Comparison of ENCODE assay signal across 8 cellular contexts in the genomic region with DNA sequence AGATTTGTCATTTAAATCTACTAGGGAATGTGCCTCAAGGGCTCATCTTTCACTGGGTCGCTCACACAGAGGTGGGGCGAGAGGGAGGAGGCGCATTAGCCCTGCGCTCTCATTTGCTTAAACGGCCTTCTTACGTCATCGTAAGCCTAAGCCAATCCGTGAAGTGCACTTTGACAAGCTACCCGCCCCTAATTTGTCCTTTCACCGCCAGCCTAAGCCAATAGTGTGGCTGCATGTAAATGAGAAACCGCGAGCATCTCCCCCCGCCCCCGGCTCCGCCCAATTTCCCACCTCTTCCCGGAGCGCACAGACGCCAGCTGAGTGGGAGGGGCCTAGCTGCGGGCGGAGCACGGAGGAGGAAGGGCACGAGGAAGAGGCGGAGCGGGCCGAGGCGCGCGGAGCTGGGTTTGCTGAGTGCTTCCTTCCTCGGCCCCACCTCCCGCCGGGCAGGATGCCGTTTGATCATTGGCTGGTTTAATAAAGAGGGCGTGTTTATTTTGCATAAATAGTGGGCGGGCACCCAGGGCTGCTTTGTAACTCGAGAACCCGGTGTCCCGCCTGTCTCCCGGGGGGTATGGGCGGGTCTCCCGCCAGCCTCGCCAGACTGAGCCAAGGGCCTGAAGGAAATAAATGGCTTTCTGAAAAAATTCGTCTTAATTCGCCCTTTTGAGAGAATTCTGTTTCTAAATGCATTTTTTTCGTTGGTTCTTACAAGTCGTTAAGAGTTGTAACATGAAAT.
DNase-seq lines count a peak whose midpoint lies in the region; ATAC-seq and TF ChIP-seq lines count a peak whose summit lies in the region.

No MANE protein-coding gene starts in this region.

- no peaks in the 10 kb centered on the region for H3K27me3 ChIP-seq in Caco-2 (replicated peaks; ENCODE audit: control insufficient read depth, insufficient read depth, low read length)

- H3K4me1 ChIP-seq in Caco-2: no peaks in the 10 kb centered on the region

- H3K9me3 Mint-ChIP-seq in Caco-2 (ENCODE audit: unreplicated experiment): no peaks in the 10 kb centered on the region

- CTCF ChIA-PET in Caco-2 (lab: Charles Lee): interaction anchor here (0.6 to 1.5 kb wide), 6 partner anchors 11 to 1346 kb away, joined by 3 to 13 read pairs (median 4); no protein-coding TSS in a partner anchor

- intact Hi-C loops in Caco-2 (cut with micrococcal nuclease; ENCODE audit: unreplicated experiment): loop anchor here (1.0 kb wide), 1 partner anchor 89 kb away; no protein-coding TSS in a partner anchor

- no TSS peak for BruUV-seq in Caco-2 (replicated peaks; lab: Mats Ljungman, UMichigan)

- H3K9me3 ChIP-seq in Caco-2: no peaks in the 10 kb centered on the region

- no peak for TF ChIP-seq CTCF in Caco-2 (IDR thresholded peaks at IDR 0.05; ENCODE audit: insufficient read depth in 1 of 2, low read depth in 1 of 2, low read length in 1 of 2, severe bottlenecking in 1 of 2, unreplicated experiment in 1 of 2)

- no peaks in the 10 kb centered on the region for H3K36me3 ChIP-seq in Caco-2 (ENCODE audit: control insufficient read depth, insufficient read depth, low read length)

- H3K36me3 Mint-ChIP-seq in Caco-2 (ENCODE audit: insufficient read depth, unreplicated experiment): peaks cover 17% of the 10 kb centered on the region

- ATAC-seq in GM21367 (IDR thresholded peaks at IDR 0.05; ENCODE audit: unreplicated experiment): peak; percentile 94

- no peak overlapping the region for H3K4me3 ChIP-seq in Caco-2 (ENCODE audit: low read depth, low read length)

- H3K27ac Mint-ChIP-seq in Caco-2 (ENCODE audit: unreplicated experiment): peak overlapping the region; percentile 19

- DNase-seq in Caco-2: peak; percentile 99 to 100
- DNase-seq in HK-2 (ENCODE audit: unreplicated experiment): peak; percentile 100
- DNase-seq in NCI-H748 (lab: John Stamatoyannopoulos, UW; ENCODE audit: unreplicated experiment): peak; percentile 100
- DNase-seq in activated CD4-positive, alpha-beta T cell treated with anti-CD3 and anti-CD28 coated beads, Interleukin-2, amount 50 U/mL, for 4 hours: peak; percentile 49 to 57
- DNase-seq in effector CD4-positive, alpha-beta T cell: peak; percentile 32
- peak; percentile 100 for DNase-seq in myocyte (ENCODE audit: low read depth)
- DNase-seq in stimulated activated naive CD4-positive, alpha-beta T cell (lab: John Stamatoyannopoulos, UW): peak; percentile 23 to 72 (median 30)

- H3K4me3 Mint-ChIP-seq in Caco-2 (ENCODE audit: unreplicated experiment): peak overlapping the region; percentile 71

- H3K27me3 Mint-ChIP-seq in Caco-2 (ENCODE audit: insufficient read depth, unreplicated experiment): peaks cover 19% of the 10 kb centered on the region

- H3K4me1 Mint-ChIP-seq in Caco-2 (ENCODE audit: low read depth, unreplicated experiment): no peaks in the 10 kb centered on the region

- POLR2A ChIA-PET in Caco-2 (lab: Charles Lee): interaction anchor here (0.6 to 1.0 kb wide), 3 partner anchors 337 to 908 kb away, joined by 3 to 5 read pairs (median 3); partner anchors contain the start of gene CBX3

Comparison
In these comparisons a context has a peak if more than half of its experiments do, and no peak if none do; other contexts are left out.
1. DNase-seq: peak in every context shown above with its lines; median percentile 100 in HK-2; 100 in NCI-H748; 100 in myocyte; 100 in Caco-2; 53 in activated CD4-positive, alpha-beta T cell treated with anti-CD3 and anti-CD28 coated beads, Interleukin-2, amount 50 U/mL, for 4 hours; 32 in effector CD4-positive, alpha-beta T cell; 30 in stimulated activated naive CD4-positive, alpha-beta T cell.